ENCODE assay signal across 8 cellular contexts in the genomic region with DNA sequence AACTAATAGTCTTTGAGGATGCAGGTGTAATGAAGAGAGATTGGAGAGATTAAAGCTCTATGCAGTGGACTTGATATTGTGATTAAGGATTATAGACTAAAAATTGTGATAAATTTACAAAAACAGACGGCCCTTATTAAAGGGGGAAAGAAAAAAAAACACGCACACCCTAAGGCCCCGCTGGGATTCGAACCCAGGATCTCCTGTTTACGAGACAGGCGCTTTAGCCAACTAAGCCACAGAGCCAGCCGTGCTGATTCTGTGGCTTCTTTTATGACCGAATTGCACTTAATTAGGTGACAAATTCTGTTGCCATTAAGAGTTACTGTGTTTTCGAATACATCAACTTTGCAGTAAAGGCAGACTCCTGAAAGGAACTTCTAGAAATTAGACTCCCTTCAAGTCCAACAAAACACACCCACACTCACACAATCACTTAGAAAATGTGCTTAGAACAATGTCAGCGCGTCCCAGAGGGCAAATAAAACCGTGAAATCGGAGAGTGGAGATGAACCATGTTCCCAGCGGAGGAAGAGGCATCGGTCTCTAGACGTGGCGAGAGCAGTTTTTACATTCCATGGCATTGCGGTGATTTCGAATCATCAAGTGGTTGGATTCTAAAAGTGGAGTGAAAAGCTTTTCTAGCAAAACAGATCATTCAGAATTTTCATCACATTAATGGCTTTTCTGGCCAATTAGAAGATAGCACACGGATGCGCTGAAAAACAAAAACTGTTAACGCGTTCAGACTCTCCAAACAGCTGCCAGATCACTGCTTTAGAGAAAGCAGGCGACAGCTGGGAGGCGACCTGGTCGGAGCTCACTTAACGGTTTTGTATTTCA.
A peak's percentile ranks its signal among the peaks of the same experiment; 100 is the strongest.
DNase-seq lines count a peak whose midpoint lies in the region; ATAC-seq and TF ChIP-seq lines count a peak whose summit lies in the region.

No MANE protein-coding gene starts in this region.

- no peak for ATAC-seq in GM21528 (IDR thresholded peaks at IDR 0.05; ENCODE audit: low FRiP score, unreplicated experiment)
- no peak for ATAC-seq in HG03460 (IDR thresholded peaks at IDR 0.05; ENCODE audit: unreplicated experiment)

- H3K9ac ChIP-seq in HUES64 (ENCODE audit: low read depth, low read length): peak overlapping the region; percentile 51

- peak; percentile 87 for DNase-seq in ELF-1 (ENCODE audit: low read depth, low spot score)
- no peak for DNase-seq in Peyer's patch
- peak; percentile 42 to 68 (median 52) for DNase-seq in adrenal gland
- peak; percentile 57 to 80 for DNase-seq in stimulated activated CD4-positive, alpha-beta T cell treated with anti-CD3 and anti-CD28 coated beads, Interleukin-12 subunit alpha, Interleukin-12 subunit beta, amount 100 ng/mL, for 24 hours (ENCODE audit: low read depth in 2 of 2)

- H3K36me3 ChIP-seq in HUES64 (ENCODE audit: insufficient read depth, low read length) (no peaks in the 10 kb centered on the region), Peyer's patch (no peaks in the 10 kb centered on the region), adrenal gland (replicated peaks in 1 of 2) (no peaks in the 10 kb centered on the region)

- H3K9me3 ChIP-seq in HUES64 (ENCODE audit: insufficient read depth, low read depth, low read length): no peaks in the 10 kb centered on the region
- no peaks in the 10 kb centered on the region for H3K9me3 ChIP-seq in Peyer's patch
- H3K9me3 ChIP-seq in adrenal gland (replicated peaks in 1 of 3): no peaks in the 10 kb centered on the region

- H3K4me1 ChIP-seq in HUES64 (ENCODE audit: insufficient read depth, low read length): peaks cover 6% of the 10 kb centered on the region; the same call in 1 of the 2 replicates
- H3K4me1 ChIP-seq in Peyer's patch: no peaks in the 10 kb centered on the region
- H3K4me1 ChIP-seq in adrenal gland (replicated peaks in 1 of 2): peaks cover 0 to 5% of the 10 kb centered on the region in 2 donors

- 1% methylated on average over 27 of the region's 27 CpGs for WGBS in HUES64
- 0 to 1% (median 1%) methylated on average over 27 of the region's 27 CpGs for WGBS in adrenal gland, 4 donors

- H3K27ac ChIP-seq in HUES64 (ENCODE audit: low read depth, low read length): no peak overlapping the region
- no peak overlapping the region for H3K27ac ChIP-seq in Peyer's patch
- no peak overlapping the region for H3K27ac ChIP-seq in adrenal gland

- intact Hi-C loops in adrenal gland (cut with DNase I): no loop called here

- H3K27me3 ChIP-seq in HUES64 (ENCODE audit: insufficient read depth, low read length) (no peaks in the 10 kb centered on the region), Peyer's patch (no peaks in the 10 kb centered on the region), adrenal gland (no peaks in the 10 kb centered on the region)

- TF ChIP-seq CTCF in Peyer's patch (IDR thresholded peaks at IDR 0.05) (no peak), adrenal gland (IDR thresholded peaks at IDR 0.05) (no peak)

- peak overlapping the region; percentile 76 for H3K4me3 ChIP-seq in HUES64 (ENCODE audit: low read length)
- peak overlapping the region in 3 of 4 donors; percentile 1 to 19 (median 8) for H3K4me3 ChIP-seq in Peyer's patch
- peak overlapping the region in 2 of 4 donors; percentile 7 to 51 for H3K4me3 ChIP-seq in adrenal gland
- peak overlapping the region; percentile 92 for H3K4me3 ChIP-seq in iPS-11a (ENCODE audit: low read depth, low read length)

- TF ChIP-seq POLR2A in Peyer's patch (IDR thresholded peaks at IDR 0.05): no peak
- no peak for TF ChIP-seq POLR2A in adrenal gland (IDR thresholded peaks at IDR 0.05)

Comparison
In these comparisons a context has a peak if more than half of its experiments do, and no peak if none do; other contexts are left out.
1. DNase-seq: peak in ELF-1 (single experiment), adrenal gland (7 of 7) and stimulated activated CD4-positive, alpha-beta T cell treated with anti-CD3 and anti-CD28 coated beads, Interleukin-12 subunit alpha, Interleukin-12 subunit beta, amount 100 ng/mL, for 24 hours (2 of 2); none in Peyer's patch (0 of 3).